ENCODE assay signal across 1 cellular context in the genomic region with DNA sequence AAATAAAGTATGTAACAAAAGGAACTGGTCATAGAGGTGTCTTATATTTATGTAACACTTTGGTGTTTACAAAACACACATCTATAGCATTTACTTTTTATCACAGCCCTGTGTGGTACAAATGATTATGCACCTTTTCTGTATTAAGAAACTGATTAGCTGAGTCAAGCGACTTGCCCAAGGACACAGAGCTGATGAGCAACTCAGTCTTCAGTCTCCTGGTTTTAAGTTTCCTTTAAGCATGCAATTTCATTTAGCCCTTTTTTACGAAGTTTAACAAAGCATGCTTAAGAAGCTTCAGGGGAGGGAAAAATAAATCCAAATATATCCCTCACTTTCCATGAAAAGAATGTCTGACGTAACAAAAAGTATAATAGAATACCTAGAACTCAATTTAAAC.
TF ChIP-seq lines count a peak whose summit lies in the region.

No MANE protein-coding gene starts in this region.

TF ChIP-seq in A549, 52 proteins besides CTCF, POLR2A, EP300 and RAD21 (continued from another document):
- TF ChIP-seq, protein P1, sequence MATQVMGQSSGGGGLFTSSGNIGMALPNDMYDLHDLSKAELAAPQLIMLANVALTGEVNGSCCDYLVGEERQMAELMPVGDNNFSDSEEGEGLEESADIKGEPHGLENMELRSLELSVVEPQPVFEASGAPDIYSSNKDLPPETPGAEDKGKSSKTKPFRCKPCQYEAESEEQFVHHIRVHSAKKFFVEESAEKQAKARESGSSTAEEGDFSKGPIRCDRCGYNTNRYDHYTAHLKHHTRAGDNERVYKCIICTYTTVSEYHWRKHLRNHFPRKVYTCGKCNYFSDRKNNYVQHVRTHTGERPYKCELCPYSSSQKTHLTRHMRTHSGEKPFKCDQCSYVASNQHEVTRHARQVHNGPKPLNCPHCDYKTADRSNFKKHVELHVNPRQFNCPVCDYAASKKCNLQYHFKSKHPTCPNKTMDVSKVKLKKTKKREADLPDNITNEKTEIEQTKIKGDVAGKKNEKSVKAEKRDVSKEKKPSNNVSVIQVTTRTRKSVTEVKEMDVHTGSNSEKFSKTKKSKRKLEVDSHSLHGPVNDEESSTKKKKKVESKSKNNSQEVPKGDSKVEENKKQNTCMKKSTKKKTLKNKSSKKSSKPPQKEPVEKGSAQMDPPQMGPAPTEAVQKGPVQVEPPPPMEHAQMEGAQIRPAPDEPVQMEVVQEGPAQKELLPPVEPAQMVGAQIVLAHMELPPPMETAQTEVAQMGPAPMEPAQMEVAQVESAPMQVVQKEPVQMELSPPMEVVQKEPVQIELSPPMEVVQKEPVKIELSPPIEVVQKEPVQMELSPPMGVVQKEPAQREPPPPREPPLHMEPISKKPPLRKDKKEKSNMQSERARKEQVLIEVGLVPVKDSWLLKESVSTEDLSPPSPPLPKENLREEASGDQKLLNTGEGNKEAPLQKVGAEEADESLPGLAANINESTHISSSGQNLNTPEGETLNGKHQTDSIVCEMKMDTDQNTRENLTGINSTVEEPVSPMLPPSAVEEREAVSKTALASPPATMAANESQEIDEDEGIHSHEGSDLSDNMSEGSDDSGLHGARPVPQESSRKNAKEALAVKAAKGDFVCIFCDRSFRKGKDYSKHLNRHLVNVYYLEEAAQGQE (IDR thresholded peaks at IDR 0.05): 0 out of 2 replicates have a peak, but pooled peaks have one; percentile 16
